In the genomic region with DNA sequence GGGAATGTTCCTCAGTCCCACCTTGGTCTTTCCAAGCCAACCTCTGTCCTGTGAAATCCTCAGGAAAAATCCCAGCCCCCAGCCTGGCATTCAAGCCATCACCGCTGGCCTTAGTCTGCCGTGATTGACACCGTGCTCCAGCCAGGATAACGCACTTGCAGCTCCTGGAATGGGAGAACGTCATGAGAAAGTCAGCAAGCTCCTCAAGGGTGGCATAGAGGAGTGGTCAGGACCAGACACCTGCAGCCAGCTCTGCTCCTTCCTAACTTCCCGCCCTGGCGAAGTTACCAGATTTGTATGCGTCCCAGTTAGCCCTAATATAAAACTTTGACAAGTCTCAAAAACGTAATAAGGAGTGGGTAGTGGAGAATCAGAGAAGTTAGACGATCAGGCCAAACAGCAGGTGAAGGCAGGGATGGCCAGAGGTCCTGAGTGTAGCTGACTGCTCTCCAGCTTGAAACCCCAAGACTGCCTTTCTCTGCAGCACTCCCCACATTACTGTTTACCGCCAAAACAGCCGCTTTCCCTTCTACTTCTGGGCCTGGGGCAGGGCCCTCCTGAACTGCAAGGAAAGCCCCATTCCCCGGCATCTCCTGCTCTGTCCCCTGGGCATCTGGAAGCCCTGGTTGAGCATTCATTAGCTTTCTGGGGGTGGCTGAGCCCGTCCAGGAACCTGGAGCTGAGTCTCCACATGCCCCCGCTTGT, we compare ENCODE assay signal across 9 cellular contexts. TPM values are rescaled to one million over a fixed set of nuclear protein-coding genes. Genes with fewer than 3 reads are reported as not detected.
A peak's percentile ranks its signal among the peaks of the same experiment; 100 is the strongest.
DNase-seq lines count a peak whose midpoint lies in the region; TF ChIP-seq lines count a peak whose summit lies in the region.
"Had no signal": no experiment of that assay in that cellular context is flagged by ENCODE, and none has a peak within 500 bp of the region (broad histone marks: within the 10 kb centered on the region; RNA-seq: fewer than 3 reads in every experiment).

No MANE protein-coding gene starts in this region.

- no peak overlapping the region for H3K27ac Mint-ChIP-seq in activated CD4-positive, alpha-beta T cell treated with anti-CD3 and anti-CD28 coated beads, Interleukin-2, amount 10 ng/mL, durations not matched to agents 24 days and 14 days

- no peak for DNase-seq in activated CD4-positive, alpha-beta T cell treated with anti-CD3 and anti-CD28 coated beads, Interleukin-2, amount 10 ng/mL, durations not matched to agents 24 days and 14 days
- no peak for DNase-seq in activated CD4-positive, alpha-beta T cell treated with anti-CD3 and anti-CD28 coated beads, Interleukin-2, amount 50 U/mL, for 4 hours
- no peak for DNase-seq in astrocyte of the spinal cord (ENCODE audit: low read depth, low spot score)
- DNase-seq in substantia nigra (lab: John Stamatoyannopoulos, UW) = no peak
- DNase-seq in KG1 (lab: John Stamatoyannopoulos, UW) = no peak
- DNase-seq in GM19240 (ENCODE audit: insufficient read length, low spot score) = no peak
- DNase-seq in SHP77 treated with DMSO at 0.1 percent for 48 hours (lab: John Stamatoyannopoulos, UW) = no peak

- peak overlapping the region; percentile 38 for H3K27ac ChIP-seq in substantia nigra (ENCODE audit: low read depth, low read length, poor library complexity, severe bottlenecking)
- H3K27ac ChIP-seq: C4-2B had no signal

- in situ Hi-C loops in astrocyte of the spinal cord (cut with HindIII; ENCODE audit: low sequenced_read_pairs) = no loop called here

- H3K4me1 ChIP-seq in iPS-15b (ENCODE audit: control insufficient read depth, insufficient read depth, low read length) = peaks cover 8% of the 10 kb centered on the region

- TF ChIP-seq CTCF in astrocyte of the spinal cord (IDR thresholded peaks at IDR 0.05; ENCODE audit: low read depth, low read length) = no peak

- no peak overlapping the region for H3K9ac ChIP-seq in iPS-15b (ENCODE audit: low read depth, low read length)

- H3K4me3 Mint-ChIP-seq in activated CD4-positive, alpha-beta T cell treated with anti-CD3 and anti-CD28 coated beads, Interleukin-2, amount 10 ng/mL, durations not matched to agents 24 days and 14 days = peak overlapping the region; percentile 72

- H3K4me1 Mint-ChIP-seq in activated CD4-positive, alpha-beta T cell treated with anti-CD3 and anti-CD28 coated beads, Interleukin-2, amount 10 ng/mL, durations not matched to agents 24 days and 14 days = peaks cover 7% of the 10 kb centered on the region

- intact Hi-C loops in activated CD4-positive, alpha-beta T cell treated with anti-CD3 and anti-CD28 coated beads, Interleukin-2, amount 10 ng/mL, durations not matched to agents 24 days and 14 days (cut with micrococcal nuclease) = no loop called here

- H3K27me3 ChIP-seq in iPS-15b (ENCODE audit: control insufficient read depth, insufficient read depth, low read length) = peaks cover 31% of the 10 kb centered on the region

- H3K9me3 Mint-ChIP-seq in activated CD4-positive, alpha-beta T cell treated with anti-CD3 and anti-CD28 coated beads, Interleukin-2, amount 10 ng/mL, durations not matched to agents 24 days and 14 days = no peaks in the 10 kb centered on the region

- no peaks in the 10 kb centered on the region for H3K36me3 Mint-ChIP-seq in activated CD4-positive, alpha-beta T cell treated with anti-CD3 and anti-CD28 coated beads, Interleukin-2, amount 10 ng/mL, durations not matched to agents 24 days and 14 days (ENCODE audit: low read depth)

- H3K9me3 ChIP-seq in iPS-15b (ENCODE audit: control insufficient read depth, insufficient read depth, low read length) = no peaks in the 10 kb centered on the region

- H3K27me3 Mint-ChIP-seq in activated CD4-positive, alpha-beta T cell treated with anti-CD3 and anti-CD28 coated beads, Interleukin-2, amount 10 ng/mL, durations not matched to agents 24 days and 14 days = peaks cover 82% of the 10 kb centered on the region

- H3K4me3 ChIP-seq in astrocyte of the spinal cord (ENCODE audit: low read depth, low read length) = peak overlapping the region; percentile 28
- peak overlapping the region; percentile 69 for H3K4me3 ChIP-seq in iPS-15b (ENCODE audit: low read depth, low read length)

- no peaks in the 10 kb centered on the region for H3K36me3 ChIP-seq in iPS-15b (ENCODE audit: control insufficient read depth, insufficient read depth, low read length)

RNA-seq across cellular contexts. Expression of gene DKK3, which starts 1.3 kb away (rescaled TPM):
- total RNA-seq in activated CD4-positive, alpha-beta T cell treated with anti-CD3 and anti-CD28 coated beads, Interleukin-2, amount 10 ng/mL, durations not matched to agents 24 days and 14 days = not detected in 2 replicates
